ENCODE assay signal across 14 cellular contexts in the genomic region with DNA sequence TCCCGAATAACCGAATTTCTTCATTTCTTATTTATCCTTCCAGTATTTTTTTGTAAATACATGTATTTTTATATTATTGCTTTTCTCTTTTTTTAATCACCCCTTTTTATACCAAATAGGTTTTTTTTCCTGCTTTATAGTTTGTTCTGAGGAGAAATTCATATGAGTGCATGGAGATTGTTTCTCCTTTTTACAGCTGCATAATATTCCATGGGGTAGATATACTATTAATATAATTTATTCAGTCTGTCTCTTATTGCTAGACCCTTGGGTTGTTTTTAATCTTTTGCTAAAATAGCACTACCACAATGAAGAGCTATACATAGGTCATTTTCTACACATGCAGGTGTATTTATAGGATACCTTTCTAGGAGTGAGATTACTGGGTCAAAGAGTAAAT. TPM values are rescaled to one million over a fixed set of nuclear protein-coding genes. Genes with fewer than 3 reads are reported as not detected.
DNase-seq lines count a peak whose midpoint lies in the region; ATAC-seq and TF ChIP-seq lines count a peak whose summit lies in the region.
"Had no signal": no experiment of that assay in that cellular context is flagged by ENCODE, and none has a peak within 500 bp of the region (broad histone marks: within the 10 kb centered on the region; RNA-seq: fewer than 3 reads in every experiment).

No MANE protein-coding gene starts in this region.

- H3K27me3 Mint-ChIP-seq in activated T-cell treated with anti-CD3 and anti-CD28 coated beads, Interleukin-2, amount 50 U/mL, for 72 hours (ENCODE audit: low read depth), result no peaks in the 10 kb centered on the region
- H3K27me3 Mint-ChIP-seq in activated T-cell treated with anti-CD3 and anti-CD28 coated beads, Interleukin-2, amount 50 U/mL, for 4 hours (ENCODE audit: low read depth), result no peaks in the 10 kb centered on the region
- no peaks in the 10 kb centered on the region for H3K27me3 Mint-ChIP-seq in endodermal cell (ENCODE audit: insufficient read depth)
- H3K27me3 Mint-ChIP-seq: CD8-positive, alpha-beta memory T cell had no signal

- peaks cover 39% of the 10 kb centered on the region for H3K79me2 ChIP-seq in KMS-11 (ENCODE audit: insufficient read depth, low read depth)

- in situ Hi-C loops in gastrocnemius medialis (cut with MboI; ENCODE audit: low sequenced_read_pairs in 4 of 4), result loop anchor here (5.0 to 10.0 kb wide), 3 partner anchors 108 to 198 kb away; no protein-coding TSS in a partner anchor

- peak overlapping the region; percentile 89; the same call in 1 of the 2 replicates for H3K4me2 ChIP-seq in KMS-11

- H3K4me3 ChIP-seq in KMS-11 (IDR thresholded peaks at IDR 0.05; ENCODE audit: insufficient read depth, low read depth, low read length) (no peak overlapping the region), dorsolateral prefrontal cortex (peak overlapping the region in 3 of 59 donors; percentile 26 to 86 (median 86)), gastrocnemius medialis (no peak overlapping the region), endodermal cell (ENCODE audit: low read length) (no peak overlapping the region)

- H3K4me3 Mint-ChIP-seq in activated T-cell treated with anti-CD3 and anti-CD28 coated beads, Interleukin-2, amount 50 U/mL, for 72 hours, result peak overlapping the region in 1 of 2 donors; percentile 29
- H3K4me3 Mint-ChIP-seq in activated T-cell treated with anti-CD3 and anti-CD28 coated beads, Interleukin-2, amount 50 U/mL, for 4 hours, result no peak overlapping the region
- H3K4me3 Mint-ChIP-seq in endodermal cell, result no peak overlapping the region

- intact Hi-C loops in dorsolateral prefrontal cortex (cut with DNase I) (loop anchor here (5.0 to 10.0 kb wide), 3 partner anchors 126 to 198 kb away; no protein-coding TSS in a partner anchor), gastrocnemius medialis (cut with DNase I; ENCODE audit: low total_unique reads) (no loop called here)

- 100% methylated on average over 2 of the region's 2 CpGs; no CpG with 5 or more reads in 1 of the 2 experiments for WGBS in endodermal cell (ENCODE audit: insufficient coverage in 1 of 2, insufficient read length in 1 of 2), 2 experiments

- H3K36me3 Mint-ChIP-seq in activated T-cell treated with anti-CD3 and anti-CD28 coated beads, Interleukin-2, amount 50 U/mL, for 72 hours (ENCODE audit: insufficient read depth in 2 of 2), result peaks cover 0 to 7% of the 10 kb centered on the region in 2 donors
- peaks cover 13% of the 10 kb centered on the region for H3K36me3 Mint-ChIP-seq in activated T-cell treated with anti-CD3 and anti-CD28 coated beads, Interleukin-2, amount 50 U/mL, for 4 hours (ENCODE audit: insufficient read depth)
- peaks cover 6% of the 10 kb centered on the region for H3K36me3 Mint-ChIP-seq in endodermal cell (ENCODE audit: low read depth)

- H2AFZ ChIP-seq in KMS-11 (ENCODE audit: low read depth), result no peak overlapping the region

- H3K9me3 Mint-ChIP-seq in activated T-cell treated with anti-CD3 and anti-CD28 coated beads, Interleukin-2, amount 50 U/mL, for 72 hours, result no peaks in the 10 kb centered on the region
- H3K9me3 Mint-ChIP-seq in activated T-cell treated with anti-CD3 and anti-CD28 coated beads, Interleukin-2, amount 50 U/mL, for 4 hours, result no peaks in the 10 kb centered on the region
- no peaks in the 10 kb centered on the region for H3K9me3 Mint-ChIP-seq in endodermal cell
- H3K9me3 Mint-ChIP-seq: CD8-positive, alpha-beta memory T cell had no signal

- no peaks in the 10 kb centered on the region for H3K9me3 ChIP-seq in gastrocnemius medialis
- H3K9me3 ChIP-seq in endodermal cell (ENCODE audit: control insufficient read depth, low read length), result no peaks in the 10 kb centered on the region
- H3K9me3 ChIP-seq: BLaER1 had no signal

- H3K9ac ChIP-seq in KMS-11, result 0 out of 2 replicates have a peak overlapping the region, but pooled peaks have one; percentile 70
- H3K9ac ChIP-seq in endodermal cell (ENCODE audit: extremely low read depth, low read length, poor library complexity, severe bottlenecking), result no peak overlapping the region

- DNase-seq in activated T-cell treated with anti-CD3 and anti-CD28 coated beads, Interleukin-2, amount 50 U/mL, for 72 hours, result no peak
- DNase-seq in activated T-cell treated with anti-CD3 and anti-CD28 coated beads, Interleukin-2, amount 50 U/mL, for 4 hours, result no peak
- DNase-seq in dorsolateral prefrontal cortex, result no peak
- no peak for DNase-seq in gastrocnemius medialis
- no peak for DNase-seq in endodermal cell
- DNase-seq in NCI-H2107 (lab: John Stamatoyannopoulos, UW), result no peak
- DNase-seq in NCI-H510A (lab: John Stamatoyannopoulos, UW), result no peak
- DNase-seq: 8988T; AML-193; CD8-positive, alpha-beta memory T cell; DMS 273 treated with DMSO at 0.1 percent for 48 hours; HCEC 1CT had no signal

- H4K20me1 ChIP-seq in KMS-11 (ENCODE audit: insufficient read depth), result no peaks in the 10 kb centered on the region

- no peaks in the 10 kb centered on the region for H3K27me3 ChIP-seq in KMS-11 (ENCODE audit: insufficient read depth, low read depth)
- no peaks in the 10 kb centered on the region for H3K27me3 ChIP-seq in dorsolateral prefrontal cortex
- H3K27me3 ChIP-seq in gastrocnemius medialis, result no peaks in the 10 kb centered on the region
- no peaks in the 10 kb centered on the region for H3K27me3 ChIP-seq in endodermal cell (ENCODE audit: control insufficient read depth, insufficient read depth, low read length, poor library complexity, severe bottlenecking)
- H3K27me3 ChIP-seq: BLaER1 had no signal

- no peak for TF ChIP-seq CTCF in KMS-11 (conservative IDR thresholded peaks at IDR 0.05; ENCODE audit: low read depth, low read length)
- no peak for TF ChIP-seq CTCF in dorsolateral prefrontal cortex (IDR thresholded peaks at IDR 0.05 in 54 of 56, conservative IDR thresholded peaks at IDR 0.05 in 2 of 56; ENCODE audit: low read depth in 1 of 56, partially characterized antibody in 56 of 56)
- TF ChIP-seq CTCF in gastrocnemius medialis (IDR thresholded peaks at IDR 0.05 in 4 of 5, conservative IDR thresholded peaks at IDR 0.05 in 1 of 5), result no peak
- no peak for TF ChIP-seq CTCF in endodermal cell (conservative IDR thresholded peaks at IDR 0.05)

- H3K4me1 ChIP-seq in KMS-11 (ENCODE audit: low read depth, poor library complexity, severe bottlenecking) (peaks cover 21% of the 10 kb centered on the region), gastrocnemius medialis (peaks cover 28 to 30% of the 10 kb centered on the region in 2 donors), endodermal cell (ENCODE audit: control insufficient read depth, insufficient read depth, low read length) (no peaks in the 10 kb centered on the region)

- H3K27ac ChIP-seq in KMS-11, result peak overlapping the region; percentile 73; the same call in 1 of the 2 replicates
- H3K27ac ChIP-seq in dorsolateral prefrontal cortex, result peak overlapping the region in 54 of 59 donors; percentile 90 to 100 (median 99)
- peak overlapping the region in 3 of 4 donors; percentile 11 to 98 (median 97) for H3K27ac ChIP-seq in gastrocnemius medialis
- H3K27ac ChIP-seq in endodermal cell (ENCODE audit: low read depth, low read length), result no peak overlapping the region

- no peak for TF ChIP-seq POLR2A in gastrocnemius medialis (IDR thresholded peaks at IDR 0.05)

- peaks cover 37% of the 10 kb centered on the region for H3K4me1 Mint-ChIP-seq in activated T-cell treated with anti-CD3 and anti-CD28 coated beads, Interleukin-2, amount 50 U/mL, for 72 hours (ENCODE audit: low read depth)
- H3K4me1 Mint-ChIP-seq in activated T-cell treated with anti-CD3 and anti-CD28 coated beads, Interleukin-2, amount 50 U/mL, for 4 hours (ENCODE audit: low read depth), result peaks cover 34% of the 10 kb centered on the region
- peaks cover 19% of the 10 kb centered on the region for H3K4me1 Mint-ChIP-seq in endodermal cell

- peak overlapping the region; percentile 64 for H3K27ac Mint-ChIP-seq in activated T-cell treated with anti-CD3 and anti-CD28 coated beads, Interleukin-2, amount 50 U/mL, for 72 hours
- no peak overlapping the region for H3K27ac Mint-ChIP-seq in endodermal cell

- H3K36me3 ChIP-seq in KMS-11 (ENCODE audit: insufficient read depth) (no peaks in the 10 kb centered on the region), gastrocnemius medialis (peaks cover 0 to 52% of the 10 kb centered on the region in 2 donors), endodermal cell (ENCODE audit: control insufficient read depth, insufficient read depth, low read length) (no peaks in the 10 kb centered on the region)

- no peak for ATAC-seq in activated T-cell treated with anti-CD3 and anti-CD28 coated beads, Interleukin-2, amount 50 U/mL, for 72 hours (replicated peaks in 1 of 2)
- no peak for ATAC-seq in activated T-cell treated with anti-CD3 and anti-CD28 coated beads, Interleukin-2, amount 50 U/mL, for 4 hours
- no peak for ATAC-seq in gastrocnemius medialis

RNA-seq across cellular contexts. Expression of gene TMEM87A, which starts 3.5 kb away (rescaled TPM):
- total RNA-seq in activated T-cell treated with anti-CD3 and anti-CD28 coated beads, Interleukin-2, amount 50 U/mL, for 72 hours, result 10 to 100 TPM; 40.6 to 42.5 TPM
- total RNA-seq in activated T-cell treated with anti-CD3 and anti-CD28 coated beads, Interleukin-2, amount 50 U/mL, for 4 hours, result 10 to 100 TPM; 47.1 to 57.0 (median 56.4) TPM
- total RNA-seq in dorsolateral prefrontal cortex (10 to 100 TPM; 25.3 to 75.8 (median 42.8) TPM), gastrocnemius medialis (10 to 100 TPM; 29.4 to 67.6 (median 37.4) TPM), endodermal cell (10 to 100 TPM; 33.7 to 37.4 TPM)
- 38.8 TPM for polyA plus RNA-seq in endodermal cell (2013, experiment 1 of 2)
- 37.3 TPM for polyA plus RNA-seq in endodermal cell (2013, experiment 2 of 2)

RNA-seq across cellular contexts. Expression of gene GANC, which starts 3.8 kb away (rescaled TPM):
- 10 to 100 TPM; 27.3 to 34.1 TPM for total RNA-seq in activated T-cell treated with anti-CD3 and anti-CD28 coated beads, Interleukin-2, amount 50 U/mL, for 72 hours
- total RNA-seq in activated T-cell treated with anti-CD3 and anti-CD28 coated beads, Interleukin-2, amount 50 U/mL, for 4 hours, result 10 to 100 TPM in 1 of 3 donors, 1 to 10 TPM in 2; 7.1 to 10.7 (median 8.0) TPM
- total RNA-seq in dorsolateral prefrontal cortex, result 10 to 100 TPM; 15.2 to 70.3 (median 33.9) TPM
- total RNA-seq in gastrocnemius medialis, result 10 to 100 TPM in 2 of 4 donors, 1 to 10 TPM in 2; 5.9 to 26.3 (median 11.9) TPM
- total RNA-seq in endodermal cell, result 10 to 100 TPM; 13.8 to 17.1 TPM
- 15.7 TPM for polyA plus RNA-seq in endodermal cell (2013, experiment 1 of 2)
- polyA plus RNA-seq in endodermal cell (2013, experiment 2 of 2), result 14.3 TPM
